In genomic region chr4:186265683-186266648, GRCh38 we compare ENCODE assay signal across 2 cellular contexts.
TF ChIP-seq lines count a peak whose summit lies in the region.

Gene F11, plus strand, starts transcription at chr4:186266189. Its CDS starts 948 bp downstream, at chr4:186267137.

TF ChIP-seq in GM23338, 12 proteins besides CTCF, POLR2A, EP300 and RAD21:
- TF ChIP-seq NANOG (IDR thresholded peaks at IDR 0.05; ENCODE audit: borderline replicate concordance) (peak; percentile 87; the same call in 1 of the 2 replicates), POLR2AphosphoS5 (IDR thresholded peaks at IDR 0.05; ENCODE audit: low read depth) (peak; percentile 56), JUNB (IDR thresholded peaks at IDR 0.05; ENCODE audit: unreplicated experiment) (no peak)

TF ChIP-seq in H1, 55 proteins besides CTCF, POLR2A, EP300 and RAD21:
- TF ChIP-seq CEBPB (IDR thresholded peaks at IDR 0.05; ENCODE audit: low read depth, low read length) = no peak
- no peak for TF ChIP-seq SRF (IDR thresholded peaks at IDR 0.05; ENCODE audit: low read depth, low read length)
- 0 out of 2 replicates have a peak, but pooled peaks have one; percentile 16 for TF ChIP-seq RBBP5 (IDR thresholded peaks at IDR 0.05; ENCODE audit: borderline replicate concordance, low read depth, low read length)
- TF ChIP-seq JUND (IDR thresholded peaks at IDR 0.05; ENCODE audit: low read length) = no peak
- TF ChIP-seq SP1 (IDR thresholded peaks at IDR 0.05; ENCODE audit: low read depth, low read length) = no peak
- TF ChIP-seq CBX5 (IDR thresholded peaks at IDR 0.05; ENCODE audit: low read depth, low read length) = no peak
